ENCODE assay signal across 25 cellular contexts in genomic region chr2:96770451-96770850, GRCh38. TPM values are rescaled to one million over a fixed set of nuclear protein-coding genes. Genes with fewer than 3 reads are reported as not detected.
DNase-seq lines count a peak whose midpoint lies in the region; ATAC-seq and TF ChIP-seq lines count a peak whose summit lies in the region.
"Had no signal": no experiment of that assay in that cellular context is flagged by ENCODE, and none has a peak within 500 bp of the region (broad histone marks: within the 10 kb centered on the region; RNA-seq: fewer than 3 reads in every experiment).

No MANE protein-coding gene starts in this region.

- H3K27ac Mint-ChIP-seq in T-helper 17 cell, result peak overlapping the region; percentile 60
- H3K27ac Mint-ChIP-seq: activated CD8-positive, alpha-beta T cell treated with anti-CD3 and anti-CD28 coated beads for 36 hours; activated naive CD4-positive, alpha-beta T cell treated with anti-CD3 and anti-CD28 coated beads, Interleukin-2, amount 50 U/mL, for 72 hours; activated T-helper 2 cell treated with anti-CD3 and anti-CD28 coated beads, Interferon-gamma antibody, Interleukin-2, Interleukin-4, amounts not matched to agents 10 μg/mL and 5 μg/mL and 100 μg/mL, durations not matched to agents 14 hours and 24 hours and 36 hours; CD4-positive, alpha-beta memory T cell; T-helper 1 cell treated with Interleukin-12 subunit alpha and Interleukin-12 subunit beta and Interleukin-4 antibody, amounts not matched to agents 30 μg/mL and 1 μg/mL, for 36 hours had no signal

- TF ChIP-seq CTCF in gastrocnemius medialis (IDR thresholded peaks at IDR 0.05 in 4 of 5, conservative IDR thresholded peaks at IDR 0.05 in 1 of 5), result no peak

- H3K27me3 Mint-ChIP-seq in T-helper 17 cell, result no peaks in the 10 kb centered on the region
- H3K27me3 Mint-ChIP-seq: activated CD8-positive, alpha-beta T cell treated with anti-CD3 and anti-CD28 coated beads for 36 hours; CD4-positive, alpha-beta memory T cell had no signal

- H3K36me3 ChIP-seq in H7 (replicated peaks; ENCODE audit: control insufficient read depth, insufficient read depth, low read length), result no peaks in the 10 kb centered on the region
- H3K36me3 ChIP-seq in mesenchymal stem cell (ENCODE audit: control insufficient read depth in 1 of 2, insufficient read depth in 2 of 2, low read depth in 1 of 2, low read length in 2 of 2), result peaks cover 0 to 18% of the 10 kb centered on the region in 2 experiments
- H3K36me3 ChIP-seq in gastrocnemius medialis, result no peaks in the 10 kb centered on the region
- H3K36me3 ChIP-seq: cardiac muscle cell, gastroesophageal sphincter, thoracic aorta had no signal

- H3K27me3 ChIP-seq in H7 (ENCODE audit: control insufficient read depth, insufficient read depth, low read length) (no peaks in the 10 kb centered on the region), mesenchymal stem cell (ENCODE audit: control insufficient read depth in 1 of 2, insufficient read depth in 1 of 2, low read length in 2 of 2) (no peaks in the 10 kb centered on the region), gastrocnemius medialis (no peaks in the 10 kb centered on the region)
- H3K27me3 ChIP-seq: cardiac muscle cell, gastroesophageal sphincter had no signal

- in situ Hi-C loops in gastrocnemius medialis (cut with MboI; ENCODE audit: low sequenced_read_pairs in 4 of 4), result no loop called here

- H4K8ac ChIP-seq in mesenchymal stem cell (ENCODE audit: low read length), result peak overlapping the region; percentile 39

- intact Hi-C loops in gastrocnemius medialis (cut with DNase I; ENCODE audit: low total_unique reads), result loop anchor here (1.0 to 2.0 kb wide), 3 partner anchors 18 to 72 kb away; no protein-coding TSS in a partner anchor

- DNase-seq in H7 (peak; percentile 41), T-helper 17 cell (no peak), mesenchymal stem cell (no peak), gastrocnemius medialis (no peak), NCI-H1105 treated with DMSO at 0.1 percent for 48 hours (lab: John Stamatoyannopoulos, UW) (no peak), NCI-H1048 (lab: John Stamatoyannopoulos, UW) (no peak)
- DNase-seq: activated CD8-positive, alpha-beta T cell treated with anti-CD3 and anti-CD28 coated beads for 36 hours; CD4-positive, alpha-beta memory T cell; DMS 273 treated with DMSO at 0.1 percent for 48 hours; EL; NCI-H2107; NCI-H82; stimulated activated naive CD4-positive, alpha-beta T cell treated with Interleukin-2 at 50 U/mL for 16 hours had no signal

- H3K4me2 ChIP-seq in mesenchymal stem cell (ENCODE audit: low read length, poor library complexity, severe bottlenecking), result no peak overlapping the region
- H3K4me2 ChIP-seq: SK-N-SH had no signal

- H3K14ac ChIP-seq in mesenchymal stem cell (ENCODE audit: low read length in 2 of 2), result no peak overlapping the region

- no peak overlapping the region for H2AK5ac ChIP-seq in mesenchymal stem cell (ENCODE audit: low read length, severe bottlenecking)

- H3K23ac ChIP-seq in mesenchymal stem cell (ENCODE audit: low read length in 2 of 2), result no peak overlapping the region

- H2BK15ac ChIP-seq in mesenchymal stem cell (ENCODE audit: low read depth, poor library complexity, severe bottlenecking), result no peak overlapping the region

- H3K4me3 ChIP-seq in H7 (ENCODE audit: insufficient read depth, low read depth, low read length) (no peak overlapping the region), mesenchymal stem cell (ENCODE audit: insufficient read depth in 1 of 2, low read depth in 1 of 2, low read length in 2 of 2) (no peak overlapping the region), gastrocnemius medialis (no peak overlapping the region)
- H3K4me3 ChIP-seq: cardiac muscle cell, gastroesophageal sphincter, GM12878, GM23248, thoracic aorta had no signal

- no peak for ATAC-seq in T-helper 17 cell
- peak; percentile 17 to 18 for ATAC-seq in gastrocnemius medialis
- ATAC-seq in HG03095 (IDR thresholded peaks at IDR 0.05; ENCODE audit: unreplicated experiment), result no peak
- ATAC-seq in HG02798 (IDR thresholded peaks at IDR 0.05; ENCODE audit: poor library complexity, unreplicated experiment), result no peak
- ATAC-seq: activated CD8-positive, alpha-beta T cell treated with anti-CD3 and anti-CD28 coated beads for 36 hours; activated naive CD4-positive, alpha-beta T cell treated with anti-CD3 and anti-CD28 coated beads, Interleukin-2, amount 50 U/mL, for 72 hours; GM12878 had no signal

- no peaks in the 10 kb centered on the region for H3K36me3 Mint-ChIP-seq in T-helper 17 cell (ENCODE audit: low read depth)
- H3K36me3 Mint-ChIP-seq: activated naive CD4-positive, alpha-beta T cell treated with anti-CD3 and anti-CD28 coated beads, Interleukin-2, amount 50 U/mL, for 72 hours had no signal

- no peak overlapping the region for H3K18ac ChIP-seq in mesenchymal stem cell (ENCODE audit: low read depth in 1 of 2, low read length in 2 of 2)

- H3K4me1 Mint-ChIP-seq in T-helper 17 cell, result peaks cover 40% of the 10 kb centered on the region

- no peak overlapping the region for H3K4me3 Mint-ChIP-seq in T-helper 17 cell
- H3K4me3 Mint-ChIP-seq: activated CD8-positive, alpha-beta T cell treated with anti-CD3 and anti-CD28 coated beads for 36 hours; CD4-positive, alpha-beta memory T cell; T-helper 1 cell treated with Interleukin-12 subunit alpha and Interleukin-12 subunit beta and Interleukin-4 antibody, amounts not matched to agents 30 μg/mL and 1 μg/mL, for 36 hours had no signal

- H2BK120ac ChIP-seq in mesenchymal stem cell (ENCODE audit: low read depth, low read length), result no peak overlapping the region

- H3K9me3 ChIP-seq in T-helper 17 cell (ENCODE audit: control insufficient read depth, low read length, poor library complexity, severe bottlenecking) (no peaks in the 10 kb centered on the region), mesenchymal stem cell (ENCODE audit: control insufficient read depth, low read length) (no peaks in the 10 kb centered on the region), gastrocnemius medialis (no peaks in the 10 kb centered on the region)
- H3K9me3 ChIP-seq: gastroesophageal sphincter, SK-N-SH, thoracic aorta had no signal

- TF ChIP-seq POLR2A in gastrocnemius medialis (IDR thresholded peaks at IDR 0.05), result no peak

- no peak overlapping the region for H3K4ac ChIP-seq in mesenchymal stem cell (ENCODE audit: low read depth in 1 of 2, low read length in 2 of 2)

- no peak overlapping the region for H4K91ac ChIP-seq in mesenchymal stem cell (ENCODE audit: low read length)

- H3K9ac ChIP-seq in mesenchymal stem cell (ENCODE audit: low read length), result no peak overlapping the region
- H3K9ac ChIP-seq: GM23248, parathyroid adenoma, SK-N-SH had no signal

- no peak overlapping the region for H2AFZ ChIP-seq in mesenchymal stem cell (ENCODE audit: low read depth, low read length)
- H2AFZ ChIP-seq: GM23248, parathyroid adenoma had no signal

- H3K27ac ChIP-seq in mesenchymal stem cell (ENCODE audit: low read length, poor library complexity, severe bottlenecking) (no peak overlapping the region), gastrocnemius medialis (peak overlapping the region; percentile 89 to 95 (median 92))
- H3K27ac ChIP-seq: cardiac muscle cell, GM23248, parathyroid adenoma, thoracic aorta had no signal

- peaks cover 36% of the 10 kb centered on the region for H3K79me1 ChIP-seq in mesenchymal stem cell (replicated peaks; ENCODE audit: low read length, poor library complexity, severe bottlenecking)

- H2BK5ac ChIP-seq in mesenchymal stem cell (ENCODE audit: low read depth, low read length, poor library complexity, severe bottlenecking), result no peak overlapping the region

- no peak overlapping the region for H2BK12ac ChIP-seq in mesenchymal stem cell (ENCODE audit: low read length in 2 of 2)

- 90% methylated on average over 15 of the region's 15 CpGs for WGBS in mesenchymal stem cell

- H3K4me1 ChIP-seq in mesenchymal stem cell (ENCODE audit: control insufficient read depth, insufficient read depth, low read depth, low read length) (peaks cover 8% of the 10 kb centered on the region), gastrocnemius medialis (peaks cover 27 to 29% of the 10 kb centered on the region in 2 donors)
- H3K4me1 ChIP-seq: parathyroid adenoma had no signal

RNA-seq across cellular contexts. Expression of gene CNNM4, which starts 9.7 kb away (rescaled TPM):
- total RNA-seq in H7 (2014; rRNA removed; shearing (Covaris generic)), result 10.8 and 15.8 TPM in 2 replicates
- total RNA-seq in T-helper 17 cell, result 1 to 10 TPM; 6.4 to 8.1 TPM
- polyA plus RNA-seq in mesenchymal stem cell (2013, experiment 1 of 2), result 5.8 TPM
- 6.0 TPM for polyA plus RNA-seq in mesenchymal stem cell (2013, experiment 2 of 2)
- 10 to 100 TPM in 2 of 4 donors, 1 to 10 TPM in 2; 5.4 to 20.1 (median 9.1) TPM for total RNA-seq in gastrocnemius medialis

RNA-seq across cellular contexts. Expression of gene LMAN2L, which starts 30.6 kb away (rescaled TPM):
- total RNA-seq in H7 (2014; rRNA removed; shearing (Covaris generic)), result 20.8 and 22.5 TPM in 2 replicates
- total RNA-seq in T-helper 17 cell (1 to 10 TPM; 3.6 to 7.1 TPM), gastrocnemius medialis (10 to 100 TPM in 3 of 4 donors, 1 to 10 TPM in 1; 8.8 to 17.3 (median 16.4) TPM)
- polyA plus RNA-seq in mesenchymal stem cell (2013, experiment 1 of 2), result 18.5 TPM
- 19.6 TPM for polyA plus RNA-seq in mesenchymal stem cell (2013, experiment 2 of 2)

RNA-seq across cellular contexts. Expression of gene CNNM3, which starts 45.6 kb away (rescaled TPM):
- 13.8 and 19.3 TPM in 2 replicates for total RNA-seq in H7 (2014; rRNA removed; shearing (Covaris generic))
- total RNA-seq in T-helper 17 cell, result 10 to 100 TPM; 30.8 to 39.5 TPM
- 3.8 TPM for polyA plus RNA-seq in mesenchymal stem cell (2013, experiment 1 of 2)
- 3.8 TPM for polyA plus RNA-seq in mesenchymal stem cell (2013, experiment 2 of 2)
- total RNA-seq in gastrocnemius medialis, result 1 to 10 TPM; 3.3 to 9.8 (median 8.6) TPM

Comparison
In these comparisons a context has a peak if more than half of its experiments do, and no peak if none do; other contexts are left out.
1. ATAC-seq: peak in gastrocnemius medialis (2 of 2); none in T-helper 17 cell (single experiment), HG03095 (single experiment) and HG02798 (single experiment).